In the genomic region with DNA sequence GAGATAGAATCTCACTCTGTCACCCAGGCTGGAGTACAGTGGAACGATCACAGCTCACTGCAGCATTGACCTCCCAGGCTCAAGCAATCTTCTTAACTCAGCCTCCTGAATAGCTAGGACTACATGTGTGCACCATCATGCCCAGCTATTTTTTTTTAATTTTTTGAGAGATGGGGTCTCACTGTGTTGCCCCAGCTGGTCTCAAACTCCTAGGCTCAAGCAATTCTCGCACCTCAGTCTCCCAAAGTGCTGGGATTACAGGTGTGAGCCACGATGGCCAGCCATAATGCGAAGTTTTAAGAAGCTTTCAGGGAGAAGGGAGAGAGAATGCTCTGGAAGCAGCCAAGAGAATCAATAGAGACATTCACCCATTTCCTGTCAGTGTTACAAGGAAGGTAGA, we compare ENCODE assay signal across 21 cellular contexts.
"Had no signal": no experiment of that assay in that cellular context is flagged by ENCODE, and none has a peak within 500 bp of the region (broad histone marks: within the 10 kb centered on the region; RNA-seq: fewer than 3 reads in every experiment).

No MANE protein-coding gene starts in this region.

- ATAC-seq: foreskin keratinocyte, gastroesophageal sphincter, heart left ventricle, left colon, left lobe of liver, lower lobe of right lung had no signal

- H3K27me3 ChIP-seq: dorsolateral prefrontal cortex, esophagus muscularis mucosa, foreskin keratinocyte, gastroesophageal sphincter, heart left ventricle, hepatocyte had no signal

- FAIRE-seq: colon, endothelial cell of umbilical vein, frontal cortex, kidney had no signal

- H3K9me3 ChIP-seq: esophagus muscularis mucosa, gastroesophageal sphincter, heart left ventricle, left ventricle myocardium inferior, lower lobe of right lung had no signal

- H3K4me1 ChIP-seq: esophagus muscularis mucosa, foreskin keratinocyte, gastroesophageal sphincter, left ventricle myocardium inferior, lower lobe of right lung had no signal

- H2AFZ ChIP-seq: hepatocyte had no signal

- H3K27ac ChIP-seq: coronary artery, esophagus muscularis mucosa, foreskin keratinocyte, gastroesophageal sphincter, heart left ventricle, hepatocyte, left ventricle myocardium inferior, lower lobe of right lung had no signal

- H3K4me3 ChIP-seq: coronary artery, dorsolateral prefrontal cortex, esophagus muscularis mucosa, gastroesophageal sphincter, heart left ventricle, hepatocyte, left ventricle myocardium inferior, lower lobe of right lung had no signal

- DNase-seq: dorsolateral prefrontal cortex; effector CD4-positive, alpha-beta T cell; effector memory CD4-positive, alpha-beta T cell; foreskin keratinocyte; heart left ventricle; islet precursor cell; kidney; kidney glomerular epithelial cell; left colon; left ventricle myocardium inferior; lower lobe of right lung; mesenchymal stem cell; midbrain had no signal

- H3K36me3 ChIP-seq: lower lobe of right lung had no signal

- H3K4me2 ChIP-seq: hepatocyte had no signal
